10 cellular contexts compared by ENCODE assay signal in genomic region chr4:184110452-184110851, GRCh38.
"Had no signal": no experiment of that assay in that cellular context is flagged by ENCODE, and none has a peak within 500 bp of the region (broad histone marks: within the 10 kb centered on the region; RNA-seq: fewer than 3 reads in every experiment).

No MANE protein-coding gene starts in this region.

- H3K4me3 ChIP-seq: GM23248 had no signal

- H3K4me2 ChIP-seq: KMS-11 had no signal

- H3K27ac ChIP-seq: GM23248, KMS-11 had no signal

- DNase-seq: GM23248, GOT3, H9, HCEC 1CT, HFFc6, IMR-90, KBM-7 had no signal

- FAIRE-seq: H54, HTR-8/SVneo had no signal

- H2AFZ ChIP-seq: GM23248 had no signal

- H3K9ac ChIP-seq: GM23248, KMS-11 had no signal
